In the genomic region with DNA sequence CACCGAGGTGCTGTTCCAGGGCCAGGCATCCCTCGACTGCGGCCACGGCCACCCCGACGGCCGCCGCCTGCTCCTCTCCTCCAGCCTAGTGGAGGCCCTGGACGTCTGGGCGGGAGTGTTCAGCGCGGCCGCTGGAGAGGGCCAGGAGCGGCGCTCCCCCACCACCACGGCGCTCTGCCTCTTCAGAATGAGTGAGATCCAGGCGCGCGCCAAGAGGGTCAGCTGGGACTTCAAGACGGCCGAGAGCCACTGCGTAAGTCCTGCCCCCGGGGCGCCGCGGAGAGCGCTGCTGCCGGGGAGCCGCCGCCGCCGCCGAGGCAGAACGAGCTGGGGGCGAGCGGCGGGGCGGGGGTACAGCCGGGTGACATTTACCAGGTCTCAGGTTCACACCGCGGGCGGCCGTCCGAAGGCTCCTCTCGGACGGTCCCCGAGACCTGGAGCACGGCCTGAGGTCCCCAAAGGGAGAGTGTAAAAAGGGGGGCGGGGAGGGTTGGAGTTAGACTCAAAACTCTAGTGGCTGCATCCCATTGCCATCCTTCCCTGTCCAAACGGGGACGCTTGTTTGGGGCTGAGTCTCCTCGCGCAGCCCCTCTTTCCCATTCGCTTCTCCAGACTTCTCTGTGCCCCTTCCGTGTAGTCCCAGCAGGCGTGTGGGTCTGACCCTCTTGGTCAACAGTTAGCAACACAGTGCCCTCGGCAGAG, we compare ENCODE assay signal across 8 cellular contexts. TPM values are rescaled to one million over a fixed set of nuclear protein-coding genes. Genes with fewer than 3 reads are reported as not detected.
DNase-seq lines count a peak whose midpoint lies in the region; ATAC-seq and TF ChIP-seq lines count a peak whose summit lies in the region.

No MANE protein-coding gene starts in this region.

- peak overlapping the region; percentile 44 for H2AFZ ChIP-seq in parathyroid adenoma

- DNase-seq in activated CD4-positive, alpha-beta T cell treated with anti-CD3 and anti-CD28 coated beads for 4 hours, result peak; percentile 6 to 17
- DNase-seq in activated CD4-positive, alpha-beta T cell treated with anti-CD3 and anti-CD28 coated beads for 1 hour, result no peak
- peak; percentile 30 for DNase-seq in activated CD4-positive, alpha-beta memory T cell treated with anti-CD3 and anti-CD28 coated beads, Interleukin-2, amount 10 ng/mL, durations not matched to agents 7 days and 5 days
- DNase-seq in glutamatergic neuron, result peak; percentile 64
- DNase-seq in activated gamma-delta T cell treated with Interleukin-2 at 50 U/mL for 16 hours, result no peak
- no peak for DNase-seq in A172 (ENCODE audit: low spot score)

- peaks cover 42% of the 10 kb centered on the region for H3K27me3 Mint-ChIP-seq in activated CD4-positive, alpha-beta memory T cell treated with anti-CD3 and anti-CD28 coated beads, Interleukin-2, amount 10 ng/mL, durations not matched to agents 7 days and 5 days
- H3K27me3 Mint-ChIP-seq in glutamatergic neuron (ENCODE audit: unreplicated experiment), result peaks cover 22% of the 10 kb centered on the region

- TF ChIP-seq CTCF in glutamatergic neuron (IDR thresholded peaks at IDR 0.05; ENCODE audit: partially characterized antibody, unreplicated experiment) (no peak), parathyroid adenoma (IDR thresholded peaks at IDR 0.05) (no peak)

- H3K4me1 Mint-ChIP-seq in activated CD4-positive, alpha-beta memory T cell treated with anti-CD3 and anti-CD28 coated beads, Interleukin-2, amount 10 ng/mL, durations not matched to agents 7 days and 5 days, result peaks cover 21% of the 10 kb centered on the region
- H3K4me1 Mint-ChIP-seq in glutamatergic neuron (ENCODE audit: low read depth, unreplicated experiment), result peaks cover 12% of the 10 kb centered on the region

- no peak overlapping the region for H3K9ac ChIP-seq in parathyroid adenoma

- no peaks in the 10 kb centered on the region for H3K9me3 ChIP-seq in parathyroid adenoma (ENCODE audit: control insufficient read depth, low read length)

- peak; percentile 0 for ATAC-seq in HG03064 (IDR thresholded peaks at IDR 0.05; ENCODE audit: low read depth, unreplicated experiment)

- no peaks in the 10 kb centered on the region for H3K9me3 Mint-ChIP-seq in activated CD4-positive, alpha-beta memory T cell treated with anti-CD3 and anti-CD28 coated beads, Interleukin-2, amount 10 ng/mL, durations not matched to agents 7 days and 5 days
- H3K9me3 Mint-ChIP-seq in glutamatergic neuron (ENCODE audit: unreplicated experiment), result peaks cover 5% of the 10 kb centered on the region

- no peaks in the 10 kb centered on the region for H3K27me3 ChIP-seq in parathyroid adenoma (ENCODE audit: control insufficient read depth, insufficient read depth, low read length)

- POLR2A ChIA-PET in activated CD4-positive, alpha-beta memory T cell treated with anti-CD3 and anti-CD28 coated beads, Interleukin-2, amount 10 ng/mL, durations not matched to agents 7 days and 5 days (lab: Charles Lee), result interaction anchor here (1.0 to 5.5 kb wide), 7 partner anchors 15 to 311 kb away, joined by 3 to 70 read pairs (median 4); no protein-coding TSS in a partner anchor

- peaks cover 28% of the 10 kb centered on the region for H3K36me3 Mint-ChIP-seq in activated CD4-positive, alpha-beta memory T cell treated with anti-CD3 and anti-CD28 coated beads, Interleukin-2, amount 10 ng/mL, durations not matched to agents 7 days and 5 days (ENCODE audit: low read depth)
- no peaks in the 10 kb centered on the region for H3K36me3 Mint-ChIP-seq in glutamatergic neuron (ENCODE audit: unreplicated experiment)

- CTCF ChIA-PET in activated CD4-positive, alpha-beta memory T cell treated with anti-CD3 and anti-CD28 coated beads, Interleukin-2, amount 10 ng/mL, durations not matched to agents 7 days and 5 days (lab: Charles Lee), result interaction anchor here (0.5 to 2.5 kb wide), 12 partner anchors 15 to 464 kb away, joined by 3 to 7 read pairs (median 4); no protein-coding TSS in a partner anchor

- no peak overlapping the region for H3K27ac ChIP-seq in parathyroid adenoma

- H3K4me3 ChIP-seq in parathyroid adenoma (ENCODE audit: low read depth, low read length), result peak overlapping the region; percentile 17

- no peaks in the 10 kb centered on the region for H3K4me1 ChIP-seq in parathyroid adenoma

- peak overlapping the region; percentile 90 for H3K4me3 Mint-ChIP-seq in activated CD4-positive, alpha-beta memory T cell treated with anti-CD3 and anti-CD28 coated beads, Interleukin-2, amount 10 ng/mL, durations not matched to agents 7 days and 5 days
- H3K4me3 Mint-ChIP-seq in glutamatergic neuron (ENCODE audit: unreplicated experiment), result peak overlapping the region; percentile 89

- H3K79me2 ChIP-seq in parathyroid adenoma, result no peaks in the 10 kb centered on the region

- peak overlapping the region; percentile 38 for H3K27ac Mint-ChIP-seq in activated CD4-positive, alpha-beta memory T cell treated with anti-CD3 and anti-CD28 coated beads, Interleukin-2, amount 10 ng/mL, durations not matched to agents 7 days and 5 days
- no peak overlapping the region for H3K27ac Mint-ChIP-seq in glutamatergic neuron (ENCODE audit: unreplicated experiment)

- H3K4me2 ChIP-seq in parathyroid adenoma (ENCODE audit: low read length), result peak overlapping the region; percentile 32

- no peaks in the 10 kb centered on the region for H3K36me3 ChIP-seq in parathyroid adenoma (ENCODE audit: control insufficient read depth, insufficient read depth, low read length)

RNA-seq across cellular contexts. Expression of gene PLXNC1, which starts 1.6 kb away (rescaled TPM):
- total RNA-seq in activated CD4-positive, alpha-beta memory T cell treated with anti-CD3 and anti-CD28 coated beads, Interleukin-2, amount 10 ng/mL, durations not matched to agents 7 days and 5 days, result 10 to 100 TPM; 27.0 to 27.1 TPM
- 4.9 TPM for total RNA-seq in glutamatergic neuron (ENCODE audit: unreplicated experiment)
- 0.07 and 0.29 TPM in 2 replicates for total RNA-seq in A172 (2014; rRNA removed; shearing (Covaris generic))

Comparison
In these comparisons a context has a peak if more than half of its experiments do, and no peak if none do; other contexts are left out.
1. DNase-seq: peak in activated CD4-positive, alpha-beta T cell treated with anti-CD3 and anti-CD28 coated beads for 4 hours (2 of 2), activated CD4-positive, alpha-beta memory T cell treated with anti-CD3 and anti-CD28 coated beads, Interleukin-2, amount 10 ng/mL, durations not matched to agents 7 days and 5 days (single experiment) and glutamatergic neuron (single experiment); none in activated CD4-positive, alpha-beta T cell treated with anti-CD3 and anti-CD28 coated beads for 1 hour (single experiment), activated gamma-delta T cell treated with Interleukin-2 at 50 U/mL for 16 hours (single experiment) and A172 (single experiment).